In genomic region chr10:124942317-124943169, GRCh38 we compare ENCODE assay signal across 13 cellular contexts. TPM values are rescaled to one million over a fixed set of nuclear protein-coding genes. Genes with fewer than 3 reads are reported as not detected.
A peak's percentile ranks its signal among the peaks of the same experiment; 100 is the strongest.
DNase-seq lines count a peak whose midpoint lies in the region; ATAC-seq and TF ChIP-seq lines count a peak whose summit lies in the region.
"Had no signal": no experiment of that assay in that cellular context is flagged by ENCODE, and none has a peak within 500 bp of the region (broad histone marks: within the 10 kb centered on the region; RNA-seq: fewer than 3 reads in every experiment).

No MANE protein-coding gene starts in this region.

- H3K27me3 Mint-ChIP-seq in natural killer cell (ENCODE audit: low read depth in 2 of 2) (no peaks in the 10 kb centered on the region), mesothelial cell of epicardium (ENCODE audit: low read depth) (no peaks in the 10 kb centered on the region)
- no peaks in the 10 kb centered on the region for H3K27me3 Mint-ChIP-seq in natural killer cell treated with Interleukin-12 subunit alpha and Interleukin-12 subunit beta and Interleukin-15 and Interleukin-18, amount 100 ng/mL, for 72 hours
- H3K27me3 Mint-ChIP-seq in dendritic cell treated with granulocyte-macrophage colony-stimulating factor and Interleukin-4, amounts not matched to agents 40 ng/mL and 50 ng/mL, for 4 days: no peaks in the 10 kb centered on the region
- H3K27me3 Mint-ChIP-seq: activated CD4-positive, alpha-beta memory T cell treated with anti-CD3 and anti-CD28 coated beads for 36 hours had no signal

- H3K4me3 Mint-ChIP-seq in natural killer cell (no peak overlapping the region), mesothelial cell of epicardium (no peak overlapping the region)
- H3K4me3 Mint-ChIP-seq in natural killer cell treated with Interleukin-12 subunit alpha and Interleukin-12 subunit beta and Interleukin-15 and Interleukin-18, amount 100 ng/mL, for 72 hours: no peak overlapping the region
- H3K4me3 Mint-ChIP-seq in dendritic cell treated with granulocyte-macrophage colony-stimulating factor and Interleukin-4, amounts not matched to agents 40 ng/mL and 50 ng/mL, for 4 days: peak overlapping the region; percentile 10
- H3K4me3 Mint-ChIP-seq: activated CD4-positive, alpha-beta memory T cell treated with anti-CD3 and anti-CD28 coated beads for 36 hours had no signal

- DNase-seq in natural killer cell: no peak
- DNase-seq in natural killer cell treated with Interleukin-12 subunit alpha and Interleukin-12 subunit beta and Interleukin-15 and Interleukin-18, amount 100 ng/mL, for 72 hours (ENCODE audit: low spot score): no peak
- DNase-seq in mesothelial cell of epicardium (ENCODE audit: low spot score in 2 of 2, unreplicated experiment in 2 of 2): no peak
- no peak for DNase-seq in NCI-H2227 treated with DMSO at 0.1 percent for 48 hours (lab: John Stamatoyannopoulos, UW)
- no peak for DNase-seq in ACHN
- no peak for DNase-seq in GM10266 (ENCODE audit: extremely low spot score)
- no peak for DNase-seq in stimulated activated CD4-positive, alpha-beta T cell treated with anti-CD3 and anti-CD28 coated beads, Interleukin-2, amount 100 ng/mL, for 48 hours
- DNase-seq: activated CD4-positive, alpha-beta memory T cell treated with anti-CD3 and anti-CD28 coated beads for 36 hours; amniotic stem cell; NCI-H524; posterior cingulate gyrus; trophoblast cell had no signal

- H3K27ac Mint-ChIP-seq in natural killer cell (peak overlapping the region; percentile 5 to 13), mesothelial cell of epicardium (peak overlapping the region; percentile 36)
- peak overlapping the region in 1 of 2 donors; percentile 21 for H3K27ac Mint-ChIP-seq in natural killer cell treated with Interleukin-12 subunit alpha and Interleukin-12 subunit beta and Interleukin-15 and Interleukin-18, amount 100 ng/mL, for 72 hours
- H3K27ac Mint-ChIP-seq in dendritic cell treated with granulocyte-macrophage colony-stimulating factor and Interleukin-4, amounts not matched to agents 40 ng/mL and 50 ng/mL, for 4 days: peak overlapping the region; percentile 48
- H3K27ac Mint-ChIP-seq: activated CD4-positive, alpha-beta memory T cell treated with anti-CD3 and anti-CD28 coated beads for 36 hours had no signal

- H3K9me3 Mint-ChIP-seq in natural killer cell (no peaks in the 10 kb centered on the region), mesothelial cell of epicardium (no peaks in the 10 kb centered on the region)
- H3K9me3 Mint-ChIP-seq in natural killer cell treated with Interleukin-12 subunit alpha and Interleukin-12 subunit beta and Interleukin-15 and Interleukin-18, amount 100 ng/mL, for 72 hours: no peaks in the 10 kb centered on the region
- H3K9me3 Mint-ChIP-seq in dendritic cell treated with granulocyte-macrophage colony-stimulating factor and Interleukin-4, amounts not matched to agents 40 ng/mL and 50 ng/mL, for 4 days: no peaks in the 10 kb centered on the region
- H3K9me3 Mint-ChIP-seq: activated CD4-positive, alpha-beta memory T cell treated with anti-CD3 and anti-CD28 coated beads for 36 hours had no signal

- intact Hi-C loops in natural killer cell (cut with micrococcal nuclease): no loop called here
- intact Hi-C loops in dendritic cell treated with granulocyte-macrophage colony-stimulating factor and Interleukin-4, amounts not matched to agents 40 ng/mL and 50 ng/mL, for 4 days (cut with micrococcal nuclease): no loop called here

- H3K36me3 Mint-ChIP-seq in natural killer cell (no peaks in the 10 kb centered on the region), mesothelial cell of epicardium (peaks cover 4% of the 10 kb centered on the region)
- H3K36me3 Mint-ChIP-seq in natural killer cell treated with Interleukin-12 subunit alpha and Interleukin-12 subunit beta and Interleukin-15 and Interleukin-18, amount 100 ng/mL, for 72 hours: no peaks in the 10 kb centered on the region
- peaks cover 19% of the 10 kb centered on the region for H3K36me3 Mint-ChIP-seq in dendritic cell treated with granulocyte-macrophage colony-stimulating factor and Interleukin-4, amounts not matched to agents 40 ng/mL and 50 ng/mL, for 4 days (ENCODE audit: low read depth)

- no peak for TF ChIP-seq CTCF in natural killer cell (IDR thresholded peaks at IDR 0.05)
- TF ChIP-seq CTCF in mesothelial cell of epicardium (IDR thresholded peaks at IDR 0.05; ENCODE audit: unreplicated experiment): no peak
- TF ChIP-seq CTCF in GM10266 (IDR thresholded peaks at IDR 0.05; ENCODE audit: control insufficient read depth, insufficient read depth, low read depth, missing control alignments): no peak

- in situ Hi-C loops in ACHN (cut with HindIII; ENCODE audit: low pct_ligation_motif_present, low pct_unique_long_range_greater_than_20kb, low sequenced_read_pairs): no loop called here

- ATAC-seq in natural killer cell: no peak
- no peak for ATAC-seq in natural killer cell treated with Interleukin-12 subunit alpha and Interleukin-12 subunit beta and Interleukin-15 and Interleukin-18, amount 100 ng/mL, for 72 hours

- H3K4me1 Mint-ChIP-seq in natural killer cell (peaks cover 42 to 46% of the 10 kb centered on the region in 2 donors), mesothelial cell of epicardium (peaks cover 21% of the 10 kb centered on the region)
- H3K4me1 Mint-ChIP-seq in natural killer cell treated with Interleukin-12 subunit alpha and Interleukin-12 subunit beta and Interleukin-15 and Interleukin-18, amount 100 ng/mL, for 72 hours (ENCODE audit: low read depth in 2 of 2): peaks cover 33 to 34% of the 10 kb centered on the region in 2 donors
- H3K4me1 Mint-ChIP-seq in dendritic cell treated with granulocyte-macrophage colony-stimulating factor and Interleukin-4, amounts not matched to agents 40 ng/mL and 50 ng/mL, for 4 days (ENCODE audit: low read depth): peaks cover 26% of the 10 kb centered on the region

RNA-seq across cellular contexts. Expression of gene ZRANB1, which starts 0.6 kb away (rescaled TPM):
- total RNA-seq in natural killer cell (10 to 100 TPM; 18.0 to 20.5 (median 18.8) TPM), mesothelial cell of epicardium (30.2 to 31.2 TPM (median 30.8 TPM) in 3 replicates)
- 10 to 100 TPM; 13.0 to 16.6 TPM for total RNA-seq in natural killer cell treated with Interleukin-12 subunit alpha and Interleukin-12 subunit beta and Interleukin-15 and Interleukin-18, amount 100 ng/mL, for 72 hours
